In the genomic region with DNA sequence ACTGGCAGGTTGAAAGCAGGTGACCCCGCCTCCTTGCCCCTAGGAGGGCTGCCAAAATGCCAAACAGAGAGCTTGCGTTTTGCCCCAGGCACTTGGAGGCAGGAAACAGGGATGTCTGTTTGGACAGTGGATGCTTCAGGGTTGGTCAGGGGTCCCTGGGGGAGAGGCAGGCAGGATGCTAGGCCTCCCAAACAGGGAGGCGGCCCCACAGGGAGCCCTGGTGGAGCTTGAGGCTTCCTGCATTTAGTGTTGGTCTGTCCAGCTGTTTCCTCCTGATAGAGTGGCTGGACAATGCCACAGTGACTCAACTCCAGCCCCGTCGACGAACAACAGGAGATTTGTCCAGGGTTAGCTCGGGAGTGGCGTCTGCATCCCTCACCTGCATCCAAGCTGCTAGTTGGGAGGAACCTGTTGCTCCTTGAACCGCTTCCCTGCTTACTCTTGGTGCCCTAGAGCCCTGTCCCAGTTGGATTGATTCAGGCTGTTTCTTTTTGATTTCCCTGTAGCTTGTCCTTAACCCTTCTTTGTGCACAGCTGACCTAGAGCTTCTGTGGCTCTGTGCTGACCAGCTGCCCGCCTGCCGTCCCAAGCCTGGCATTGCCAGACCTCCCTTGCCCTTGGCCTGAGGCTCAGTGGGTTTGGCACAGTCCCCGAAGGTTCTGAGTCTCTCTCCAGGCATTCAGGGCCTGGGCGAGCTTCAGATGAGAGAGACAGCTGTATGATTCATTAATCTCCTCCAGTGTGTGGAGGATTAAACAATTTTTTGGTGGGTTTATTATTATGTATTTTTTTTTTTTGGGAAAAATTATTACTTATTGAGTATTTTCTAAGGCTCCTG, we compare ENCODE assay signal across 12 cellular contexts. TPM values are rescaled to one million over a fixed set of nuclear protein-coding genes. Genes with fewer than 3 reads are reported as not detected.
DNase-seq lines count a peak whose midpoint lies in the region; ATAC-seq and TF ChIP-seq lines count a peak whose summit lies in the region.
"Had no signal": no experiment of that assay in that cellular context is flagged by ENCODE, and none has a peak within 500 bp of the region (broad histone marks: within the 10 kb centered on the region; RNA-seq: fewer than 3 reads in every experiment).

No MANE protein-coding gene starts in this region.

- H3K9me3 Mint-ChIP-seq in CD8-positive, alpha-beta T cell, result peaks cover 2% of the 10 kb centered on the region
- H3K9me3 Mint-ChIP-seq: IgD-negative memory B cell had no signal

- H3K9me3 ChIP-seq in mammary epithelial cell (replicated peaks; ENCODE audit: insufficient read depth, low read length), result no peaks in the 10 kb centered on the region
- H3K9me3 ChIP-seq in upper lobe of left lung, result no peaks in the 10 kb centered on the region
- H3K9me3 ChIP-seq in CD8-positive, alpha-beta T cell (ENCODE audit: low read length), result no peaks in the 10 kb centered on the region

- H3K4me1 ChIP-seq in mammary epithelial cell (ENCODE audit: insufficient read depth, low read length) (peaks cover 56% of the 10 kb centered on the region), upper lobe of left lung (peaks cover 31 to 47% (median 36%) of the 10 kb centered on the region in 4 donors)
- H3K4me1 ChIP-seq in CD8-positive, alpha-beta T cell (ENCODE audit: insufficient read depth, low read length), result peaks cover 13% of the 10 kb centered on the region

- dilution Hi-C loops in mammary epithelial cell (cut with HindIII; ENCODE audit: low sequenced_read_pairs), result no loop called here

- peak in 1 of 2 donors; percentile 63 for ATAC-seq in upper lobe of left lung (ENCODE audit: low FRiP score in 2 of 2)
- no peak for ATAC-seq in CD8-positive, alpha-beta T cell

- DNase-seq in NCI-H1417 (lab: John Stamatoyannopoulos, UW), result peak in 2 of 3 experiments; percentile 55 to 59
- DNase-seq in NCI-H1417 treated with DMSO at 0.1 percent for 48 hours (lab: John Stamatoyannopoulos, UW), result no peak
- peak; percentile 79 for DNase-seq in mammary epithelial cell
- DNase-seq in iPS-NIHi7 (ENCODE audit: extremely low spot score), result peak; percentile 42
- DNase-seq in upper lobe of left lung, result peak in 1 of 2 donors; percentile 43
- DNase-seq in CD8-positive, alpha-beta T cell, result no peak
- no peak for DNase-seq in HK-2 (ENCODE audit: unreplicated experiment)
- no peak for DNase-seq in CD1c-positive myeloid dendritic cell (ENCODE audit: extremely low spot score)
- DNase-seq: activated naive CD8-positive, alpha-beta T cell treated with anti-CD3 and anti-CD28 coated beads, Interleukin-2, amount 10 ng/mL, durations not matched to agents 7 days and 5 days had no signal

- 14% methylated on average over 13 of the region's 13 CpGs for whole genome bisulfite sequencing in mammary epithelial cell (ENCODE audit: low coverage, missing lambda C conversion rate)
- WGBS in upper lobe of left lung, 2 donors, result 45% methylated on average over 7 to 13 of the region's 13 CpGs

- H2AFZ ChIP-seq in mammary epithelial cell (ENCODE audit: low read depth, low read length), result no peak overlapping the region

- H3K36me3 ChIP-seq in mammary epithelial cell (ENCODE audit: insufficient read depth, low read length) (no peaks in the 10 kb centered on the region), upper lobe of left lung (no peaks in the 10 kb centered on the region)
- H3K36me3 ChIP-seq in CD8-positive, alpha-beta T cell (ENCODE audit: insufficient read depth, low read length), result no peaks in the 10 kb centered on the region

- H3K27ac Mint-ChIP-seq in CD8-positive, alpha-beta T cell, result no peak overlapping the region
- H3K27ac Mint-ChIP-seq: activated naive CD8-positive, alpha-beta T cell treated with anti-CD3 and anti-CD28 coated beads, Interleukin-2, amount 10 ng/mL, durations not matched to agents 7 days and 5 days; IgD-negative memory B cell had no signal

- peaks cover 29% of the 10 kb centered on the region for H3K79me2 ChIP-seq in mammary epithelial cell (ENCODE audit: insufficient read depth, low read length)

- H3K9ac ChIP-seq in mammary epithelial cell (ENCODE audit: insufficient read depth, low read length), result peak overlapping the region; percentile 17

- POLR2A ChIA-PET in CD8-positive, alpha-beta T cell (lab: Charles Lee), result no interaction called here

- BruUV-seq in mammary epithelial cell (replicated peaks; lab: Mats Ljungman, UMichigan), result no TSS peak

- in situ Hi-C loops in mammary epithelial cell (cut with MboI; ENCODE audit: low sequenced_read_pairs in 2 of 2), result loop anchor here in 1 of 2 donors (5.0 kb wide), 1 partner anchor 46 kb away; the partner anchor contains the start of gene TSPAN9

- peaks cover 14% of the 10 kb centered on the region for H3K4me1 Mint-ChIP-seq in CD8-positive, alpha-beta T cell (ENCODE audit: low read depth)
- H3K4me1 Mint-ChIP-seq: IgD-negative memory B cell had no signal

- H3K27me3 ChIP-seq in mammary epithelial cell (ENCODE audit: insufficient read depth, low read length) (no peaks in the 10 kb centered on the region), upper lobe of left lung (no peaks in the 10 kb centered on the region)
- peaks cover 2% of the 10 kb centered on the region for H3K27me3 ChIP-seq in CD8-positive, alpha-beta T cell (ENCODE audit: insufficient read depth, low read length)

- no peaks in the 10 kb centered on the region for H4K20me1 ChIP-seq in mammary epithelial cell (ENCODE audit: insufficient read depth, low read length)

- TF ChIP-seq CTCF in mammary epithelial cell (conservative IDR thresholded peaks at IDR 0.05 in 1 of 2, IDR thresholded peaks at IDR 0.05 in 1 of 2; ENCODE audit: extremely low read depth in 1 of 2, insufficient read depth in 1 of 2, low read depth in 1 of 2, low read length in 2 of 2) (no peak), upper lobe of left lung (IDR thresholded peaks at IDR 0.05) (peak in 5 of 6 experiments; percentile 9 to 53 (median 26))
- no peak for TF ChIP-seq CTCF in CD8-positive, alpha-beta T cell (IDR thresholded peaks at IDR 0.05)

- H3K4me3 ChIP-seq in mammary epithelial cell (replicated peaks in 1 of 3; ENCODE audit: insufficient read depth in 1 of 3, low read depth in 2 of 3, low read length in 3 of 3) (no peak overlapping the region), upper lobe of left lung (no peak overlapping the region)
- H3K4me3 ChIP-seq in CD8-positive, alpha-beta T cell (ENCODE audit: low read depth, low read length), result no peak overlapping the region
- H3K4me3 ChIP-seq: SK-N-MC had no signal

- TF ChIP-seq POLR2A in upper lobe of left lung (IDR thresholded peaks at IDR 0.05), result no peak

- peak in 3 of 4 donors; percentile 41 to 90 (median 76) for TF ChIP-seq EP300 in upper lobe of left lung (IDR thresholded peaks at IDR 0.05)

- H3K27ac ChIP-seq in mammary epithelial cell (ENCODE audit: insufficient read depth, low read depth, low read length) (peak overlapping the region; percentile 38), upper lobe of left lung (peak overlapping the region; percentile 26 to 82 (median 42))
- H3K27ac ChIP-seq in CD8-positive, alpha-beta T cell (ENCODE audit: low read depth, low read length), result no peak overlapping the region
- H3K27ac ChIP-seq: 22Rv1, SK-N-MC had no signal

- peak overlapping the region; percentile 61 for H3K4me2 ChIP-seq in mammary epithelial cell (ENCODE audit: insufficient read depth, low read depth, low read length)

- intact Hi-C loops in mammary epithelial cell (cut with micrococcal nuclease), result no loop called here
- intact Hi-C loops in CD8-positive, alpha-beta T cell (cut with DNase I, micrococcal nuclease), result no loop called here

- CTCF ChIA-PET in mammary epithelial cell (lab: Charles Lee; ENCODE audit: low non-redundant PET), result interaction anchor here (0.6 to 1.0 kb wide), 4 partner anchors 50 to 325 kb away, joined by 3 to 6 read pairs (median 4); no protein-coding TSS in a partner anchor
- CTCF ChIA-PET in CD8-positive, alpha-beta T cell (lab: Charles Lee), result interaction anchor here (0.7 to 3.6 kb wide), 4 partner anchors 12 to 153 kb away, joined by 3 to 16 read pairs (median 3); no protein-coding TSS in a partner anchor

- peaks cover 24% of the 10 kb centered on the region for H3K27me3 Mint-ChIP-seq in CD8-positive, alpha-beta T cell (ENCODE audit: low read depth)

- no peaks in the 10 kb centered on the region for H3K36me3 Mint-ChIP-seq in CD8-positive, alpha-beta T cell
- H3K36me3 Mint-ChIP-seq: activated naive CD8-positive, alpha-beta T cell treated with anti-CD3 and anti-CD28 coated beads, Interleukin-2, amount 10 ng/mL, durations not matched to agents 7 days and 5 days; IgD-negative memory B cell had no signal

- no peak overlapping the region for H3K4me3 Mint-ChIP-seq in CD8-positive, alpha-beta T cell
- H3K4me3 Mint-ChIP-seq: activated naive CD8-positive, alpha-beta T cell treated with anti-CD3 and anti-CD28 coated beads, Interleukin-2, amount 10 ng/mL, durations not matched to agents 7 days and 5 days; IgD-negative memory B cell had no signal

RNA-seq across cellular contexts. Expression of gene TSPAN9, which starts 45.9 kb away (rescaled TPM):
- total RNA-seq in mammary epithelial cell, result 10 to 100 TPM; 29.2 to 30.3 TPM
- 38.7 TPM for polyA plus RNA-seq in mammary epithelial cell
- polyA minus RNA-seq in mammary epithelial cell, result 40.7 TPM
- total RNA-seq in upper lobe of left lung, result 10 to 100 TPM; 25.2 to 62.9 (median 44.2) TPM
- under 1 TPM; 0.14 to 0.44 TPM for total RNA-seq in CD8-positive, alpha-beta T cell
- polyA plus RNA-seq: IgD-negative memory B cell had no signal

Comparison
In these comparisons a context has a peak if more than half of its experiments do, and no peak if none do; other contexts are left out.
1. DNase-seq: peak in NCI-H1417 (2 of 3), mammary epithelial cell (single experiment) and iPS-NIHi7 (single experiment); none in NCI-H1417 treated with DMSO at 0.1 percent for 48 hours (single experiment), CD8-positive, alpha-beta T cell (0 of 7), HK-2 (single experiment) and CD1c-positive myeloid dendritic cell (single experiment).
2. CTCF ChIP-seq: peak in upper lobe of left lung (5 of 6); none in mammary epithelial cell (0 of 2) and CD8-positive, alpha-beta T cell (single experiment).
3. RNA of gene TSPAN9, which starts 45.9 kb away (total RNA-seq): 25.2 to 62.9 TPM in upper lobe of left lung and 29.2 to 30.3 TPM in mammary epithelial cell; 0.14 to 0.44 TPM in CD8-positive, alpha-beta T cell; every median in the first group is over 10 times any median in the second.